8 cellular contexts compared by ENCODE assay signal in the genomic region with DNA sequence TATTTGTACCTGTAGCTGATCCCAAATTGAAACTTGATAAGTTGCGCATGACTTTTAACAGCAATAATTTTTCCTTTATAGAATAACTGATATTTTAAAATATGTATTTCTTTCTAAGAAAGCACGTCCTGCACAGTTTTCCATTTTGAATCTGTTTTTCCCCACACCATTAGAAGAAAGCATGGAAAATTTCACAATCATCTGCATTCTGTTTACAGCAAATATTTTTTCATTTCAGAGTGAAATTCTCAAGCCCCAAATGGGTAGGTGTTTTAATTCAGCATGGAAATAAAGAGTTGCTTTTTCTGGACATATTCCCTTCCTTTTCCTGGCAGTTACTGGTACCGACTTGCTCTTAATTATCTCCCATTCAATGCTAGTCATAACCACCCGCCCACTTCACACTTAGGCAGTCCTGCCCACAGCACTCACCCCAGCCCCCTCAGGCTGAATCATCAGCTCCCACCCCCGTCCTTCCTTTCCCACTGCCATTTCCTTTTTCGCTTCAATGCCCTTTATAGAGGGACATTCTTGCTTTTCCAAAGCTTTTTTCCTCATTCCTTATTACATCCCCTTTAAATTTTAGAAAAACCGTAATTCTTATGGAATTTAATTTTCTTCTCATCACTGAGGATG.
A peak's percentile ranks its signal among the peaks of the same experiment; 100 is the strongest.
DNase-seq lines count a peak whose midpoint lies in the region; ATAC-seq, FAIRE-seq and TF ChIP-seq lines count a peak whose summit lies in the region.

No MANE protein-coding gene starts in this region.

- H3K36me3 ChIP-seq in astrocyte (ENCODE audit: insufficient read depth, low read length) = no peaks in the 10 kb centered on the region
- no peaks in the 10 kb centered on the region for H3K36me3 ChIP-seq in kidney (ENCODE audit: control insufficient read depth in 1 of 2, insufficient read depth in 2 of 2, low read length in 2 of 2)

- no peaks in the 10 kb centered on the region for H3K27me3 Mint-ChIP-seq in astrocyte (ENCODE audit: low read depth, unreplicated experiment)

- H3K9ac ChIP-seq in astrocyte (ENCODE audit: low read length) (peak overlapping the region; percentile 27), kidney (ENCODE audit: low read length in 2 of 2) (no peak overlapping the region)

- H3K4me2 ChIP-seq in astrocyte (ENCODE audit: low read length) = peak overlapping the region; percentile 76

- H3K27ac Mint-ChIP-seq in astrocyte (ENCODE audit: unreplicated experiment) = peak overlapping the region; percentile 86

- H3K79me2 ChIP-seq in astrocyte (ENCODE audit: insufficient read depth, low read length) = no peaks in the 10 kb centered on the region

- no peak overlapping the region for H3K4me3 Mint-ChIP-seq in astrocyte (ENCODE audit: unreplicated experiment)

- H3K9me3 Mint-ChIP-seq in astrocyte (ENCODE audit: unreplicated experiment) = no peaks in the 10 kb centered on the region

- peak; percentile 12 for DNase-seq in AG04449 (ENCODE audit: low read depth, low spot score)
- DNase-seq in MV-4-11 (lab: John Stamatoyannopoulos, UW) = peak; percentile 9
- peak; percentile 87 for DNase-seq in astrocyte (ENCODE audit: low read depth)
- DNase-seq in kidney = peak; percentile 91
- DNase-seq in stimulated activated CD8-positive, alpha-beta memory T cell treated with anti-CD3 and anti-CD28 coated beads, Interleukin-7, amount 100 ng/mL, for 24 hours (ENCODE audit: low read depth) = peak; percentile 9
- no peak for DNase-seq in KG1 (lab: John Stamatoyannopoulos, UW)

- H4K20me1 ChIP-seq in astrocyte (ENCODE audit: insufficient read depth, low read length) = no peaks in the 10 kb centered on the region

- CTCF ChIA-PET in AG04449 (lab: Yijun Ruan, JAX) = interaction anchor here (1.2 to 4.7 kb wide), 5 partner anchors 10 to 97 kb away, joined by 3 to 32 read pairs (median 13); no protein-coding TSS in a partner anchor

- POLR2A ChIA-PET in AG04449 (lab: Yijun Ruan, JAX) = interaction anchor here (0.6 to 1.2 kb wide), 2 partner anchors 22 to 89 kb away, joined by 3 read pairs; no protein-coding TSS in a partner anchor

- no peaks in the 10 kb centered on the region for H3K36me3 Mint-ChIP-seq in astrocyte (ENCODE audit: low read depth, unreplicated experiment)

- intact Hi-C loops in kidney (cut with DNase I) = no loop called here

- H3K4me1 ChIP-seq in astrocyte (ENCODE audit: insufficient read depth, low read length) (peaks cover 18% of the 10 kb centered on the region), kidney (ENCODE audit: control insufficient read depth in 1 of 2, insufficient read depth in 1 of 2, low read depth in 1 of 2, low read length in 2 of 2) (peaks cover 10 to 14% of the 10 kb centered on the region in 2 donors)

- no peaks in the 10 kb centered on the region for H3K9me3 ChIP-seq in astrocyte (ENCODE audit: insufficient read depth, low read depth, low read length)
- H3K9me3 ChIP-seq in kidney (ENCODE audit: control insufficient read depth in 1 of 2, low read length in 2 of 2) = no peaks in the 10 kb centered on the region

- H2AFZ ChIP-seq in astrocyte (ENCODE audit: low read depth, low read length) = peak overlapping the region; percentile 32

- FAIRE-seq in astrocyte (lab: Jason Lieb, UNC) (no peak), kidney (lab: Jason Lieb, UNC) (peak; percentile 3)

- H3K27ac ChIP-seq in astrocyte (ENCODE audit: low read depth, low read length) (peak overlapping the region; percentile 33), kidney (ENCODE audit: low read depth in 2 of 2, low read length in 2 of 2) (peak overlapping the region in 1 of 2 donors; percentile 73)

- no peak for ATAC-seq in HG02642 (IDR thresholded peaks at IDR 0.05; ENCODE audit: poor library complexity, unreplicated experiment)
- ATAC-seq in HG03571 (IDR thresholded peaks at IDR 0.05; ENCODE audit: unreplicated experiment) = no peak

- H3K4me3 ChIP-seq in AG04449 (ENCODE audit: low read depth, low read length) = no peak overlapping the region
- peak overlapping the region; percentile 35 for H3K4me3 ChIP-seq in astrocyte (ENCODE audit: insufficient read depth, low read depth, low read length)
- H3K4me3 ChIP-seq in kidney (ENCODE audit: low read length in 2 of 2) = no peak overlapping the region

- H3K4me1 Mint-ChIP-seq in astrocyte (ENCODE audit: low read depth, unreplicated experiment) = peaks cover 38% of the 10 kb centered on the region

- TF ChIP-seq CTCF in AG04449 (IDR thresholded peaks at IDR 0.05; ENCODE audit: insufficient read depth, low read length, missing control alignments) (no peak), astrocyte (IDR thresholded peaks at IDR 0.05; ENCODE audit: insufficient read depth, low read depth, low read length) (no peak), kidney (IDR thresholded peaks at IDR 0.05; ENCODE audit: borderline replicate concordance, extremely low read depth, insufficient read depth) (no peak)

- no peaks in the 10 kb centered on the region for H3K27me3 ChIP-seq in astrocyte (ENCODE audit: insufficient read depth, low read length)
